In the genomic region with DNA sequence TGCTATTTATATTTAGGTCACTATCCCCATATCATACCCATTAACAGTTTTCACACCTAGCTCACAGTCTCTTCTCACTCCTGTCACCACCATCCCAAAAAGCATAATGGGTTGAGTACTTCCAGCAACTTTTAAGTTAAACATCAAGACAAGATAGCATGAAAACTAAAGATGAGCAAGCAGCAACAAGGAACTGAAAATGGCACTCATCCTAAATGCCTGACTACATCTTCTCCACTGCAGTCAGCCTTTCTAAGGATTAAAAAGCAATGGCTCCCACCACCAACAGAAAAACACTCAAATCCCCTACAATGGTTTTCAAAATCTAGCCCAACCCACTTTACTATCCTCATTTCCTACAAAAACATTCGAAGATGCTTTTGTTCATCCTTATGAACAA, we compare ENCODE assay signal across 1 cellular context.
TF ChIP-seq lines count a peak whose summit lies in the region.

No MANE protein-coding gene starts in this region.

TF ChIP-seq in GM12878, 131 proteins besides CTCF, POLR2A, EP300 and RAD21:
- TF ChIP-seq YBX1 (IDR thresholded peaks at IDR 0.05), result 0 out of 2 replicates have a peak, but pooled peaks have one; percentile 4
- TF ChIP-seq RB1 (IDR thresholded peaks at IDR 0.05; ENCODE audit: borderline replicate concordance), result no peak
- TF ChIP-seq SPI1 (IDR thresholded peaks at IDR 0.05; ENCODE audit: borderline replicate concordance, insufficient read depth, low read depth, low read length), result peak; percentile 60; the same call in 1 of the 2 replicates
- 0 out of 2 replicates have a peak, but pooled peaks have one; percentile 4 for TF ChIP-seq NFIC (IDR thresholded peaks at IDR 0.05; ENCODE audit: low read depth, low read length)
- peak in 1 of 2 experiments; percentile 23; a peak in 1 of 4 replicates for TF ChIP-seq IKZF2 (IDR thresholded peaks at IDR 0.05)
TF ChIP-seq in GM12878: peak in this region for 4.
